8 cellular contexts compared by ENCODE assay signal in the genomic region with DNA sequence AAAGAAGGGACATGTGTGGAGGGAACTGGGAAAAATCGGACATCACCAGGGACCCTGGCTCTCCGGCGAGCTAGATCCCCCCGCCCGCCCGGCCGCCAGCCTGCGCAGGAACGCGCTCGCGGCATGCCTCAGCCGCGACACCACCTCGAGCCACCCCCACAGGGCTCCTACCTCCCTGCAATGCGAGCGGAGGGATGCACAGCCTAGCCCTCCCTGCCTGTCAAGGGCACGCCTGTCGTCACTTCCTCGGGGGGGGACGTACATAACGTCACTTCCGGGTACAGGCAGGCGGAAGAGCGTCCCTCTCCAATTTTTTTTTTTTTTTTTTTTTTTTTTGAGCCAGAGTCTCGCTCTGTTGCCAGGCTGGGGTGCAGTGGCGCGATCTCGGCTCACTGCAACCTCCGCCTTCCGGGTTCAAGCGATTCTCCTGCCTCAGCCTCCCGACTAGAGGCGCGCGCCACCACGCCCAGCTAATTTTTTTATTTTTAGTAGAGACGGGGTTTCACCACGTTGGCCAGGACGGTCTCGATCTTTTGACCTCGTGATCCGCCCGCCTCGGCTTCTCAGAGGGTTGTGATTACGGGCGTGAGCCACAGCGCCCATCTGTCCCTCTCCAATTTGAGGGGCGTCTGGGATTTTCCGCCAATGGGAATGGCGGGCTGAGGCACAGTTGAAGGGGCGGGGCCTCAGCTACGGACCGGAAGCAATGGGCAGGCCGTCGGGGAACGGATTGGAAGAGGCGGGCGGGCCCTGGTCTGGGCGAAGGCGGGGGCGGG. TPM values are rescaled to one million over a fixed set of nuclear protein-coding genes. Genes with fewer than 3 reads are reported as not detected.
DNase-seq lines count a peak whose midpoint lies in the region; ATAC-seq, FAIRE-seq and TF ChIP-seq lines count a peak whose summit lies in the region.

TXN2 (minus strand) TSS at position 248 of the 776 bp plus-strand sequence. CDS start 803 bp downstream, outside the sequence.

- no peak within 1 kb of the TSS for H2BK20ac ChIP-seq in H1 (ENCODE audit: low read length)

- no peak within 1 kb of the TSS for H4K91ac ChIP-seq in H1 (replicated peaks; ENCODE audit: insufficient read length, low read length)

- no peaks in the 10 kb centered on the region for H3K27me3 ChIP-seq in NT2/D1 (ENCODE audit: insufficient read depth, insufficient read length)
- H3K27me3 ChIP-seq in H1 (replicated peaks in 1 of 4; ENCODE audit: control insufficient read depth in 3 of 4, extremely low read depth in 1 of 4, insufficient read depth in 3 of 4, low read length in 3 of 4), result peaks cover 0 to 7% (median 5%) of the 10 kb centered on the region in 4 experiments; a peak in 5 of 7 replicates
- H3K27me3 ChIP-seq in mesendoderm (ENCODE audit: insufficient read depth, low read length, poor library complexity), result no peaks in the 10 kb centered on the region

- H3K27ac Mint-ChIP-seq in activated CD8-positive, alpha-beta memory T cell treated with anti-CD3 and anti-CD28 coated beads, Interleukin-2, amount 10 ng/mL, durations not matched to agents 7 days and 5 days, result peak within 1 kb of the TSS; percentile 92

- H3K79me1 ChIP-seq in H1 (ENCODE audit: low read depth, low read length) (no peaks in the 10 kb centered on the region), mesendoderm (ENCODE audit: low read length) (peaks cover 4% of the 10 kb centered on the region)

- H3K4me1 Mint-ChIP-seq in activated CD8-positive, alpha-beta memory T cell treated with anti-CD3 and anti-CD28 coated beads, Interleukin-2, amount 10 ng/mL, durations not matched to agents 7 days and 5 days, result peaks cover 30% of the 10 kb centered on the region

- H3K9me3 ChIP-seq in NT2/D1 (ENCODE audit: insufficient read depth, low read length) (peaks cover 1% of the 10 kb centered on the region; the same call in 1 of the 2 replicates), H1 (ENCODE audit: insufficient read depth in 2 of 2, low read depth in 1 of 2, low read length in 1 of 2) (no peaks in the 10 kb centered on the region)

- H3K23me2 ChIP-seq in H1 (ENCODE audit: low read depth, low read length), result peaks cover 7% of the 10 kb centered on the region

- no peak within 1 kb of the TSS for H3K23ac ChIP-seq in H1 (ENCODE audit: insufficient read length)
- no peak within 1 kb of the TSS for H3K23ac ChIP-seq in mesendoderm (ENCODE audit: low read length)

- H3K36me3 ChIP-seq in NT2/D1 (ENCODE audit: insufficient read depth, insufficient read length, low read length), result peaks cover 28% of the 10 kb centered on the region
- peaks cover 0 to 5% (median under 1%) of the 10 kb centered on the region in 4 experiments; a peak in 3 of 8 replicates for H3K36me3 ChIP-seq in H1 (ENCODE audit: control insufficient read depth in 2 of 4, insufficient read depth in 4 of 4, low read length in 3 of 4)
- H3K36me3 ChIP-seq in mesendoderm (ENCODE audit: control insufficient read depth, insufficient read depth, low read length), result no peaks in the 10 kb centered on the region

- H2AFZ ChIP-seq in H1 (ENCODE audit: low read length), result peak within 1 kb of the TSS; percentile 74

- peak within 1 kb of the TSS; percentile 93 for H3K4me3 Mint-ChIP-seq in activated CD8-positive, alpha-beta memory T cell treated with anti-CD3 and anti-CD28 coated beads, Interleukin-2, amount 10 ng/mL, durations not matched to agents 7 days and 5 days

- peak within 1 kb of the TSS; percentile 75; the same call in 1 of the 2 replicates for H2BK12ac ChIP-seq in H1 (ENCODE audit: low read depth, low read length)

- H3K4me3 ChIP-seq in NT2/D1 (ENCODE audit: insufficient read length, low read depth) (peak within 1 kb of the TSS; percentile 67), H1 (ENCODE audit: extremely low read depth in 1 of 4, insufficient read depth in 2 of 4, low read depth in 3 of 4, low read length in 4 of 4) (peak within 1 kb of the TSS; percentile 58 to 97 (median 71)), mesendoderm (ENCODE audit: low read length) (peak within 1 kb of the TSS; percentile 43)

- H3K4me1 ChIP-seq in NT2/D1 (ENCODE audit: insufficient read depth, insufficient read length) (peaks cover 2% of the 10 kb centered on the region), H1 (replicated peaks in 1 of 4; ENCODE audit: control insufficient read depth in 3 of 4, insufficient read depth in 4 of 4, low read length in 3 of 4) (peaks cover 0 to 5% (median 2%) of the 10 kb centered on the region in 4 experiments; a peak in 4 of 7 replicates), mesendoderm (ENCODE audit: control insufficient read depth, low read depth, low read length) (peaks cover 3% of the 10 kb centered on the region)

- H3K9ac ChIP-seq in NT2/D1 (ENCODE audit: insufficient read length, low read depth) (peak within 1 kb of the TSS; percentile 76), H1 (replicated peaks in 1 of 4; ENCODE audit: extremely low read depth in 1 of 4, low read depth in 3 of 4, low read length in 3 of 4) (peak within 1 kb of the TSS; percentile 67 to 86 (median 74)), mesendoderm (ENCODE audit: low read length) (peak within 1 kb of the TSS; percentile 72)

- peak within 1 kb of the TSS; percentile 68; the same call in 1 of the 2 replicates for H3K18ac ChIP-seq in H1 (ENCODE audit: extremely low read depth, low read length)
- H3K18ac ChIP-seq in mesendoderm (ENCODE audit: low read length), result peak within 1 kb of the TSS; percentile 63

- H3K14ac ChIP-seq in H1 (ENCODE audit: insufficient read length), result no peak within 1 kb of the TSS

- TF ChIP-seq RAD21 in H1 (IDR thresholded peaks at IDR 0.05 in 1 of 2, conservative IDR thresholded peaks at IDR 0.05 in 1 of 2; ENCODE audit: low read depth in 2 of 2, low read length in 2 of 2), result no peak

- H3K36me3 Mint-ChIP-seq in activated CD8-positive, alpha-beta memory T cell treated with anti-CD3 and anti-CD28 coated beads, Interleukin-2, amount 10 ng/mL, durations not matched to agents 7 days and 5 days, result peaks cover 26% of the 10 kb centered on the region

- POLR2A ChIA-PET in H1 (lab: Charles Lee; ENCODE audit: partially characterized antibody), result interaction anchor here (0.7 to 2.7 kb wide), 28 partner anchors 8 to 308 kb away, joined by 3 to 13 read pairs (median 4); partner anchors contain the start of genes APOL2, FOXRED2 and MYH9

- H4K8ac ChIP-seq in H1 (ENCODE audit: extremely low read depth, insufficient read depth, low read length) (peak within 1 kb of the TSS; percentile 99), mesendoderm (ENCODE audit: low read depth, low read length) (peak within 1 kb of the TSS; percentile 83)

- ATAC-seq in GM21367 (IDR thresholded peaks at IDR 0.05; ENCODE audit: unreplicated experiment), result peak; percentile 77
- ATAC-seq in activated CD8-positive, alpha-beta memory T cell treated with anti-CD3 and anti-CD28 coated beads, Interleukin-2, amount 10 ng/mL, durations not matched to agents 7 days and 5 days, result peak; percentile 90

- H2AK5ac ChIP-seq in H1 (ENCODE audit: low read depth, low read length) (0 out of 2 replicates have a peak within 1 kb of the TSS, but pooled peaks have one; percentile 45), mesendoderm (ENCODE audit: low read length) (peak within 1 kb of the TSS; percentile 35)

- CTCF ChIA-PET in activated CD8-positive, alpha-beta memory T cell treated with anti-CD3 and anti-CD28 coated beads, Interleukin-2, amount 10 ng/mL, durations not matched to agents 7 days and 5 days (lab: Charles Lee), result interaction anchor here (0.7 to 1.9 kb wide), 7 partner anchors 10 to 286 kb away, joined by 3 to 9 read pairs (median 4); no protein-coding TSS in a partner anchor
- CTCF ChIA-PET in H1 (lab: Charles Lee; ENCODE audit: partially characterized antibody), result interaction anchor here (0.8 to 1.2 kb wide), 2 partner anchors 147 to 241 kb away, joined by 4 read pairs; no protein-coding TSS in a partner anchor

- 1% methylated on average over 38 of the region's 62 CpGs; no CpG with 5 or more reads in 1 of the 2 experiments for WGBS in H1 (ENCODE audit: extremely low coverage in 1 of 2, insufficient coverage in 1 of 2, insufficient read length in 1 of 2, insufficient replicate concordance in 2 of 2, low coverage in 1 of 2, low lambda C conversion rate in 2 of 2, missing lambda C conversion rate in 1 of 2), 2 experiments
- no CpG with 5 or more reads among the region's 62 CpGs for WGBS in mesendoderm (ENCODE audit: extremely low coverage, insufficient coverage, low lambda C conversion rate)

- FAIRE-seq in H1 (lab: Jason Lieb, UNC), result no peak

- no peaks in the 10 kb centered on the region for H3K27me3 Mint-ChIP-seq in activated CD8-positive, alpha-beta memory T cell treated with anti-CD3 and anti-CD28 coated beads, Interleukin-2, amount 10 ng/mL, durations not matched to agents 7 days and 5 days

- no peak for TF ChIP-seq EP300 in H1 (IDR thresholded peaks at IDR 0.05; ENCODE audit: borderline replicate concordance in 1 of 2, low read depth in 2 of 2, low read length in 2 of 2)

- DNase-seq in COLO668 (lab: John Stamatoyannopoulos, UW; ENCODE audit: unreplicated experiment) (peak; percentile 97), HUDEP-2 (lab: John Stamatoyannopoulos, UW; ENCODE audit: unreplicated experiment in 76 of 76) (peak; percentile 29 to 97 (median 94)), NT2/D1 (ENCODE audit: low read depth, low spot score) (peak; percentile 83), H1 (ENCODE audit: low read depth in 1 of 2, low spot score in 2 of 2) (peak; percentile 77 to 92), mesendoderm (peak; percentile 98)
- peak; percentile 98 for DNase-seq in activated CD8-positive, alpha-beta memory T cell treated with anti-CD3 and anti-CD28 coated beads, Interleukin-2, amount 10 ng/mL, durations not matched to agents 7 days and 5 days
- DNase-seq in stimulated activated CD8-positive, alpha-beta memory T cell treated with anti-CD3 and anti-CD28 coated beads, Interleukin-15, amount 100 ng/mL, for 1 hour (ENCODE audit: low read depth), result peak; percentile 96

- H2BK15ac ChIP-seq in H1 (ENCODE audit: low read length) (peak within 1 kb of the TSS; percentile 88; the same call in 1 of the 2 replicates), mesendoderm (replicated peaks; ENCODE audit: low read depth) (no peak within 1 kb of the TSS)

- peak within 1 kb of the TSS; percentile 60 for H3K27ac ChIP-seq in H1 (ENCODE audit: low read depth, low read length)
- peak within 1 kb of the TSS; percentile 66 for H3K27ac ChIP-seq in mesendoderm (ENCODE audit: low read depth, low read length)

- H3K79me2 ChIP-seq in H1 (ENCODE audit: control insufficient read depth in 1 of 2, insufficient read depth in 2 of 2, low read length in 2 of 2), result no peaks in the 10 kb centered on the region
- H3K79me2 ChIP-seq in mesendoderm (ENCODE audit: control insufficient read depth, insufficient read depth, low read length), result no peaks in the 10 kb centered on the region

- H3K4me2 ChIP-seq in H1 (ENCODE audit: insufficient read depth in 1 of 2, low read depth in 2 of 2, low read length in 2 of 2), result peak within 1 kb of the TSS; percentile 88 to 97
- H3K4me2 ChIP-seq in mesendoderm (ENCODE audit: low read length), result peak within 1 kb of the TSS; percentile 68

- no peaks in the 10 kb centered on the region for H3K9me3 Mint-ChIP-seq in activated CD8-positive, alpha-beta memory T cell treated with anti-CD3 and anti-CD28 coated beads, Interleukin-2, amount 10 ng/mL, durations not matched to agents 7 days and 5 days (ENCODE audit: low read depth)

- peak within 1 kb of the TSS; percentile 80 for H3K4ac ChIP-seq in H1 (replicated peaks; ENCODE audit: insufficient read length, low read depth, low read length)
- peak within 1 kb of the TSS; percentile 94 for H3K4ac ChIP-seq in mesendoderm (ENCODE audit: low read depth, low read length)

- H3K56ac ChIP-seq in H1 (replicated peaks; ENCODE audit: insufficient read length, low read depth, low read length) (peak within 1 kb of the TSS; percentile 9), mesendoderm (ENCODE audit: low read length) (peak within 1 kb of the TSS; percentile 87)

- no peak for TF ChIP-seq CTCF in H1 (IDR thresholded peaks at IDR 0.05; ENCODE audit: control extremely low read depth in 1 of 3, insufficient read depth in 1 of 3, low read depth in 1 of 3, low read length in 3 of 3)

- H4K20me1 ChIP-seq in H1 (replicated peaks in 1 of 2; ENCODE audit: control insufficient read depth in 1 of 2, insufficient read depth in 2 of 2, low read length in 2 of 2), result no peaks in the 10 kb centered on the region

- H2BK5ac ChIP-seq in H1 (ENCODE audit: low read depth, low read length) (peak within 1 kb of the TSS; percentile 90), mesendoderm (ENCODE audit: low read length) (no peak within 1 kb of the TSS)

- H2BK120ac ChIP-seq in H1 (replicated peaks; ENCODE audit: low read depth, low read length), result no peak within 1 kb of the TSS
- no peak within 1 kb of the TSS for H2BK120ac ChIP-seq in mesendoderm (ENCODE audit: low read depth, low read length)

- TF ChIP-seq POLR2A in H1 (IDR thresholded peaks at IDR 0.05; ENCODE audit: control extremely low read depth in 1 of 2, low read depth in 2 of 2, low read length in 2 of 2), result peak; percentile 81 to 91

- H4K5ac ChIP-seq in H1 (ENCODE audit: insufficient read length, low read depth, low read length) (peak within 1 kb of the TSS; percentile 57), mesendoderm (ENCODE audit: low read length) (peak within 1 kb of the TSS; percentile 81)

RNA-seq across cellular contexts. Expression of gene TXN2, which starts in this region (rescaled TPM):
- total RNA-seq in activated CD8-positive, alpha-beta memory T cell treated with anti-CD3 and anti-CD28 coated beads, Interleukin-2, amount 10 ng/mL, durations not matched to agents 7 days and 5 days, result 10 to 100 TPM; 78.7 to 82.6 TPM
- total RNA-seq in H1 (2021; fragmentation: NEBNext Ultra II Directional; extraction: Animal tissue kit (Norgen Biotek cat#: 25700)), result 47.5 and 53.8 TPM in 2 replicates
- polyA plus RNA-seq in H1 (2011; rRNA removed), result 116 and 124 TPM in 2 replicates
- polyA plus RNA-seq in H1 (2011; cell fraction: cytosol; rRNA removed), result 132 TPM
- 83.4 TPM for polyA plus RNA-seq in H1 (2011; cell fraction: nucleus; rRNA removed)
- 60.1 to 78.2 TPM (median 74.1 TPM) in 4 replicates for polyA plus RNA-seq in H1 (2012, experiment 1 of 2)
- polyA plus RNA-seq in H1 (2012, experiment 2 of 2), result 94.0 TPM
- 48.6 TPM for polyA plus RNA-seq in H1 (2013, experiment 1 of 2)
- polyA plus RNA-seq in H1 (2013, experiment 2 of 2), result 47.3 TPM
- 62.2 and 73.6 TPM in 2 replicates for polyA minus RNA-seq in H1 (2011; rRNA and poly(A)+ RNA removed)
- polyA minus RNA-seq in H1 (2011; cell fraction: cytosol; rRNA and poly(A)+ RNA removed), result 39.3 TPM
- 25.2 TPM for polyA minus RNA-seq in H1 (2011; cell fraction: nucleus; rRNA and poly(A)+ RNA removed)
- 46.4 TPM for polyA plus RNA-seq in mesendoderm (2013, experiment 1 of 2)
- polyA plus RNA-seq in mesendoderm (2013, experiment 2 of 2), result 47.9 TPM

Comparison
In these comparisons a context has a peak if more than half of its experiments do, and no peak if none do; other contexts are left out.
1. Peak in every context shown above with its lines: DNase-seq, ATAC-seq, H3K4me3 ChIP-seq and H3K27ac ChIP-seq.